In the genomic region with DNA sequence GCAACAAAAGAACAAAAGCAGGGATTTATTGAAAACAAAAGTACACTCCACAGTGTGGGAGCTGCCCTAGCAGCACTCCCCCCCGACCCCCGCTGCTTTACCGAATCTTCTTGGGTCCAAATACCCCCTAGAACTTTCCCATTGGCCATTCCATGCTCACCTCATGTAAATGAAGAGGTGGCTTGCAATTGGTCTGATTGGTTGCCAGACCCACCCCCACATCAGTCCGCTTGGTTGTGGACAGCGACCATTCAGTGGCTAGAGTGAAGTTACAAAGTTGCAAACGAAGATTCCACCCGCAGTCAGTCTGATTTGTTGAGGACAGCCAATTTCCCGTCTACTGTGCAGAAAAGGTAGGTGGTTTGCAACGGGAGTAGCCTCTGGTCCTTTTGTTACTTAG, we compare ENCODE assay signal across 1 cellular context.
TF ChIP-seq lines count a peak whose summit lies in the region.

No MANE protein-coding gene starts in this region.

TF ChIP-seq in H1, 55 proteins besides CTCF, POLR2A, EP300 and RAD21:
- TF ChIP-seq NANOG (IDR thresholded peaks at IDR 0.05; ENCODE audit: insufficient read depth, low read depth, low read length, poor library complexity, severe bottlenecking): no peak
